ENCODE assay signal across 15 cellular contexts in genomic region chr3:152121292-152121654, GRCh38.
DNase-seq lines count a peak whose midpoint lies in the region; ATAC-seq, FAIRE-seq and TF ChIP-seq lines count a peak whose summit lies in the region.
"Had no signal": no experiment of that assay in that cellular context is flagged by ENCODE, and none has a peak within 500 bp of the region (broad histone marks: within the 10 kb centered on the region; RNA-seq: fewer than 3 reads in every experiment).

No MANE protein-coding gene starts in this region.

- ATAC-seq in left ventricle myocardium superior, result peak; percentile 29
- no peak for ATAC-seq in Right ventricle myocardium superior (ENCODE audit: poor library complexity)
- ATAC-seq in HG03108 (IDR thresholded peaks at IDR 0.05; ENCODE audit: unreplicated experiment), result no peak
- ATAC-seq in GM21619 (IDR thresholded peaks at IDR 0.05; ENCODE audit: unreplicated experiment), result no peak
- ATAC-seq in GM18511 (IDR thresholded peaks at IDR 0.05; ENCODE audit: unreplicated experiment), result no peak

- DNase-seq in left ventricle myocardium superior (no peak), Right ventricle myocardium superior (no peak), astrocyte (ENCODE audit: low read depth) (peak; percentile 96), keratinocyte (ENCODE audit: low read depth, low spot score) (no peak), Kasumi-1 (lab: John Stamatoyannopoulos, UW) (no peak)
- DNase-seq: activated naive CD4-positive, alpha-beta T cell treated with anti-CD3 and anti-CD28 coated beads, Interleukin-2, amount 50 U/mL, for 16 hours; GDM1; kidney glomerular epithelial cell; NCI-H1092; NCI-H69; upper lobe of left lung had no signal

- H3K27ac Mint-ChIP-seq in astrocyte (ENCODE audit: unreplicated experiment), result peak overlapping the region; percentile 9

- peaks cover 8% of the 10 kb centered on the region for H3K4me1 Mint-ChIP-seq in astrocyte (ENCODE audit: low read depth, unreplicated experiment)

- no peaks in the 10 kb centered on the region for H3K9me3 Mint-ChIP-seq in astrocyte (ENCODE audit: unreplicated experiment)

- H3K4me2 ChIP-seq in astrocyte (ENCODE audit: low read length) (peak overlapping the region; percentile 61), keratinocyte (ENCODE audit: control insufficient read depth, extremely low read depth, insufficient read depth, low read depth, low read length) (peak overlapping the region; percentile 72)

- no peaks in the 10 kb centered on the region for H3K36me3 Mint-ChIP-seq in astrocyte (ENCODE audit: low read depth, unreplicated experiment)

- H3K4me3 Mint-ChIP-seq in astrocyte (ENCODE audit: unreplicated experiment), result no peak overlapping the region

- H2AFZ ChIP-seq in astrocyte (ENCODE audit: low read depth, low read length) (no peak overlapping the region), keratinocyte (ENCODE audit: control insufficient read depth, low read length) (peak overlapping the region; percentile 35)

- H3K27ac ChIP-seq in astrocyte (ENCODE audit: low read depth, low read length) (peak overlapping the region; percentile 85), keratinocyte (ENCODE audit: control insufficient read depth, insufficient read depth, low read length) (peak overlapping the region; percentile 92)
- H3K27ac ChIP-seq: neutrophil, upper lobe of left lung had no signal

- FAIRE-seq in astrocyte (lab: Jason Lieb, UNC) (peak; percentile 89), keratinocyte (lab: Jason Lieb, UNC) (peak; percentile 55)

- H3K4me3 ChIP-seq in astrocyte (ENCODE audit: insufficient read depth, low read depth, low read length) (no peak overlapping the region), keratinocyte (ENCODE audit: control insufficient read depth in 2 of 3, extremely low read depth in 1 of 3, insufficient read depth in 2 of 3, low read depth in 1 of 3, low read length in 3 of 3) (peak overlapping the region in 1 of 3 experiments; percentile 54)
- H3K4me3 ChIP-seq: upper lobe of left lung had no signal

- H4K20me1 ChIP-seq in astrocyte (ENCODE audit: insufficient read depth, low read length) (no peaks in the 10 kb centered on the region), keratinocyte (ENCODE audit: control insufficient read depth, extremely low read depth, insufficient read depth, low read length) (no peaks in the 10 kb centered on the region)

- no peaks in the 10 kb centered on the region for H3K27me3 ChIP-seq in astrocyte (ENCODE audit: insufficient read depth, low read length)
- no peaks in the 10 kb centered on the region for H3K27me3 ChIP-seq in keratinocyte (ENCODE audit: control insufficient read depth, extremely low read depth, insufficient read depth, low read length)
- H3K27me3 ChIP-seq: neutrophil, upper lobe of left lung had no signal

- no peaks in the 10 kb centered on the region for H3K9me1 ChIP-seq in keratinocyte (ENCODE audit: control insufficient read depth, extremely low read depth, insufficient read depth, low read length)

- no peaks in the 10 kb centered on the region for H3K27me3 Mint-ChIP-seq in astrocyte (ENCODE audit: low read depth, unreplicated experiment)

- peaks cover 18% of the 10 kb centered on the region for H3K4me1 ChIP-seq in astrocyte (ENCODE audit: insufficient read depth, low read length)
- peaks cover 45% of the 10 kb centered on the region for H3K4me1 ChIP-seq in keratinocyte (ENCODE audit: control insufficient read depth, extremely low read depth, insufficient read depth, low read length)
- H3K4me1 ChIP-seq: upper lobe of left lung had no signal

- no peak for TF ChIP-seq CTCF in astrocyte (IDR thresholded peaks at IDR 0.05; ENCODE audit: insufficient read depth, low read depth, low read length)
- TF ChIP-seq CTCF in keratinocyte (optimal IDR thresholded peaks at IDR 0.05 in 1 of 3, IDR thresholded peaks at IDR 0.05 in 1 of 3, conservative IDR thresholded peaks at IDR 0.05 in 1 of 3; ENCODE audit: extremely low read depth in 1 of 3, insufficient read depth in 2 of 3, low read length in 3 of 3), result no peak

- no peaks in the 10 kb centered on the region for H3K9me3 ChIP-seq in astrocyte (ENCODE audit: insufficient read depth, low read depth, low read length)
- no peaks in the 10 kb centered on the region for H3K9me3 ChIP-seq in keratinocyte (ENCODE audit: control insufficient read depth, low read depth, low read length)
- H3K9me3 ChIP-seq: neutrophil, upper lobe of left lung had no signal

- dilution Hi-C loops in keratinocyte (cut with MboI; ENCODE audit: extremely low pct_ligation_motif_present, low sequenced_read_pairs), result no loop called here

- H3K79me2 ChIP-seq in astrocyte (ENCODE audit: insufficient read depth, low read length) (no peaks in the 10 kb centered on the region), keratinocyte (ENCODE audit: control insufficient read depth, insufficient read depth, low read length) (no peaks in the 10 kb centered on the region)

- intact Hi-C loops in left ventricle myocardium superior (cut with micrococcal nuclease), result no loop called here
- intact Hi-C loops in Right ventricle myocardium superior (cut with DNase I), result no loop called here

- H3K9ac ChIP-seq in astrocyte (ENCODE audit: low read length) (peak overlapping the region; percentile 41), keratinocyte (ENCODE audit: control insufficient read depth, extremely low read depth, insufficient read depth, low read length) (peak overlapping the region; percentile 18)

- H3K36me3 ChIP-seq in astrocyte (ENCODE audit: insufficient read depth, low read length) (no peaks in the 10 kb centered on the region), keratinocyte (ENCODE audit: control insufficient read depth in 2 of 2, extremely low read depth in 1 of 2, insufficient read depth in 2 of 2, low read length in 2 of 2) (no peaks in the 10 kb centered on the region)
- H3K36me3 ChIP-seq: neutrophil, upper lobe of left lung had no signal
